ENCODE assay signal across 8 cellular contexts in genomic region chr1:51729824-51730284, GRCh38.
DNase-seq lines count a peak whose midpoint lies in the region; ATAC-seq and TF ChIP-seq lines count a peak whose summit lies in the region.

No MANE protein-coding gene starts in this region.

- intact Hi-C loops in body of pancreas (cut with DNase I): no loop called here
- intact Hi-C loops in testis (cut with DNase I; ENCODE audit: low total_unique reads): no loop called here

- peak overlapping the region; percentile 71 to 91 (median 86) for H3K27ac ChIP-seq in body of pancreas
- peak overlapping the region; percentile 30 for H3K27ac ChIP-seq in layer of hippocampus (ENCODE audit: low read depth, low read length)
- peak overlapping the region; percentile 25 to 71 for H3K27ac ChIP-seq in testis

- H3K4me1 ChIP-seq in Loucy (ENCODE audit: insufficient read depth, low read length, poor library complexity, severe bottlenecking): peaks cover 53% of the 10 kb centered on the region
- H3K4me1 ChIP-seq in body of pancreas: peaks cover 51% of the 10 kb centered on the region
- H3K4me1 ChIP-seq in testis: peaks cover 33% of the 10 kb centered on the region

- TF ChIP-seq POLR2A in GM15510 (IDR thresholded peaks at IDR 0.05; ENCODE audit: borderline replicate concordance, extremely low read depth, insufficient read length): peak; percentile 46
- peak in 1 of 3 donors; percentile 1 for TF ChIP-seq POLR2A in body of pancreas (IDR thresholded peaks at IDR 0.05)
- TF ChIP-seq POLR2A in testis (IDR thresholded peaks at IDR 0.05): no peak

- H2AFZ ChIP-seq in Loucy (ENCODE audit: low read length): peak overlapping the region; percentile 80

- peak overlapping the region; percentile 86 for H3K4me3 ChIP-seq in Loucy (ENCODE audit: low read length, poor library complexity, severe bottlenecking)
- H3K4me3 ChIP-seq in body of pancreas: peak overlapping the region; percentile 12 to 80
- H3K4me3 ChIP-seq in testis: peak overlapping the region; percentile 55 to 69

- H3K36me3 ChIP-seq in Loucy (ENCODE audit: insufficient read depth, low read length): no peaks in the 10 kb centered on the region
- no peaks in the 10 kb centered on the region for H3K36me3 ChIP-seq in body of pancreas (replicated peaks in 1 of 2; ENCODE audit: insufficient read depth in 1 of 2, low read depth in 2 of 2)
- no peaks in the 10 kb centered on the region for H3K36me3 ChIP-seq in testis (ENCODE audit: low read depth, missing control alignments)

- no peaks in the 10 kb centered on the region for H3F3A ChIP-seq in Loucy (ENCODE audit: low read depth)

- peaks cover 68% of the 10 kb centered on the region for H3K79me2 ChIP-seq in Loucy (ENCODE audit: insufficient read depth, low read length)

- no peaks in the 10 kb centered on the region for H3K27me3 ChIP-seq in Loucy (ENCODE audit: insufficient read depth, low read length, poor library complexity, severe bottlenecking)
- H3K27me3 ChIP-seq in body of pancreas: no peaks in the 10 kb centered on the region
- H3K27me3 ChIP-seq in layer of hippocampus (ENCODE audit: control insufficient read depth, insufficient read depth, low read length): no peaks in the 10 kb centered on the region
- no peaks in the 10 kb centered on the region for H3K27me3 ChIP-seq in testis

- ATAC-seq in GM21825 (IDR thresholded peaks at IDR 0.05; ENCODE audit: unreplicated experiment): peak; percentile 26
- ATAC-seq in body of pancreas: peak; percentile 25

- H3K9ac ChIP-seq in Loucy (ENCODE audit: low read depth, low read length, poor library complexity, severe bottlenecking): peak overlapping the region; percentile 86

- WGBS in body of pancreas, 2 donors: 0 to 2% methylated on average over 6 to 28 of the region's 28 CpGs
- 1 to 3% methylated on average over 22 to 27 of the region's 28 CpGs for WGBS in testis, 2 donors

- no peak for DNase-seq in body of pancreas
- peak; percentile 37 for DNase-seq in testis
- no peak for DNase-seq in SK-N-DZ (ENCODE audit: low spot score)
- DNase-seq in GM20000 (ENCODE audit: low spot score): no peak

- TF ChIP-seq CTCF in Loucy (conservative IDR thresholded peaks at IDR 0.05; ENCODE audit: low read length) (no peak), body of pancreas (IDR thresholded peaks at IDR 0.05) (no peak), testis (IDR thresholded peaks at IDR 0.05) (no peak), GM20000 (IDR thresholded peaks at IDR 0.05; ENCODE audit: extremely low read depth, missing control alignments) (no peak)

- H3K4me2 ChIP-seq in Loucy (ENCODE audit: low read depth, low read length, poor library complexity, severe bottlenecking): peak overlapping the region; percentile 95

- H3K9me3 ChIP-seq in Loucy (ENCODE audit: insufficient read depth, low read depth, low read length) (no peaks in the 10 kb centered on the region), body of pancreas (no peaks in the 10 kb centered on the region), testis (no peaks in the 10 kb centered on the region)

- H3K9me2 ChIP-seq in Loucy (replicated peaks; ENCODE audit: low read depth, low read length): no peaks in the 10 kb centered on the region

- H4K20me1 ChIP-seq in Loucy (ENCODE audit: insufficient read depth, low read length, poor library complexity, severe bottlenecking): peaks cover 22% of the 10 kb centered on the region

Comparison
In these comparisons a context has a peak if more than half of its experiments do, and no peak if none do; other contexts are left out.
1. H3K27ac ChIP-seq: peak in every context shown above with its lines; median percentile 86 in body of pancreas; 48 in testis; 30 in layer of hippocampus.